In the genomic region with DNA sequence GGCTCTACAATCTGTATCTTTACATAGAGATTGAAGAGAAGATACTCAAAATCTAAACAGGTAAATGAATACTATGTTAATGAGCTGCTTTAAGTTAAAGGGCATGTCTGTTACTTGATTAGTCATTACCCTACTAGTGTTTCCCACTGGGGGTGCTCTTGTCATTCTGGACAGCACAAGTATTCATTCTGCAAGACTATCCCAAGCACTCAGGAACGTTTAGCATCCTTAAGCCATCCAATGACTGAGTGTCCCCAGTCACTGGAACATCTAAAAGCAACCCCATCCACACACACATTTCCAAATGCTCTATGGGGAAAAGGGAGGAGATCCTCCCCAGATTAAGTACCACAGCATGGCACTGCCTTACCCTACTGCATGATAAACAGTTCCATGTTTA, we compare ENCODE assay signal across 10 cellular contexts. TPM values are rescaled to one million over a fixed set of nuclear protein-coding genes. Genes with fewer than 3 reads are reported as not detected.
DNase-seq lines count a peak whose midpoint lies in the region; ATAC-seq, FAIRE-seq and TF ChIP-seq lines count a peak whose summit lies in the region.
"Had no signal": no experiment of that assay in that cellular context is flagged by ENCODE, and none has a peak within 500 bp of the region (broad histone marks: within the 10 kb centered on the region; RNA-seq: fewer than 3 reads in every experiment).

No MANE protein-coding gene starts in this region.

- H3K4me2 ChIP-seq in fibroblast of lung (ENCODE audit: extremely low read depth, insufficient read depth, low read length), result no peak overlapping the region

- H3K9me3 ChIP-seq in fibroblast of lung (ENCODE audit: control insufficient read depth, insufficient read depth, low read depth, low read length), result no peaks in the 10 kb centered on the region
- no peaks in the 10 kb centered on the region for H3K9me3 ChIP-seq in spleen
- H3K9me3 ChIP-seq: thoracic aorta had no signal

- H3K27me3 ChIP-seq in fibroblast of lung (ENCODE audit: control insufficient read depth, insufficient read depth, low read length), result no peaks in the 10 kb centered on the region
- no peaks in the 10 kb centered on the region for H3K27me3 ChIP-seq in spleen (replicated peaks in 1 of 7)

- in situ Hi-C loops in ACHN (cut with HindIII; ENCODE audit: low pct_ligation_motif_present, low pct_unique_long_range_greater_than_20kb, low sequenced_read_pairs), result no loop called here

- H4K20me1 ChIP-seq in fibroblast of lung (ENCODE audit: control insufficient read depth, extremely low read depth, insufficient read depth, low read length), result no peaks in the 10 kb centered on the region

- intact Hi-C loops in spleen (cut with DNase I; ENCODE audit: low total_unique reads), result no loop called here

- no peak for TF ChIP-seq POLR2A in spleen (IDR thresholded peaks at IDR 0.05)

- peaks cover 87% of the 10 kb centered on the region for H3K79me2 ChIP-seq in fibroblast of lung (ENCODE audit: control insufficient read depth, insufficient read depth, low read length)

- no peak overlapping the region for H3K9ac ChIP-seq in fibroblast of lung (ENCODE audit: insufficient read depth, low read length)

- ATAC-seq in HG02870 (IDR thresholded peaks at IDR 0.05; ENCODE audit: unreplicated experiment) (peak; percentile 67), GM21381 (IDR thresholded peaks at IDR 0.05; ENCODE audit: unreplicated experiment) (no peak)

- DNase-seq in ACHN (peak; percentile 48), RCC 7860 (ENCODE audit: low spot score) (peak; percentile 30), fibroblast of lung (ENCODE audit: low read depth in 2 of 2) (peak; percentile 61 to 69), spleen (no peak)
- no peak for DNase-seq in activated CD4-positive, alpha-beta T cell treated with anti-CD3 and anti-CD28 coated beads for 48 hours

- H3K27ac ChIP-seq in fibroblast of lung (ENCODE audit: insufficient read depth, low read length) (no peak overlapping the region), spleen (peak overlapping the region in 3 of 8 donors; percentile 19 to 36 (median 35))
- H3K27ac ChIP-seq: HL-60, thoracic aorta had no signal

- 25 to 44% (median 36%) methylated on average over 1 of the region's 1 CpG for WGBS in spleen, 5 donors

- no peak overlapping the region for H2AFZ ChIP-seq in fibroblast of lung (ENCODE audit: low read length)

- FAIRE-seq in RCC 7860 (lab: Jason Lieb, UNC), result no peak

- no peak overlapping the region for H3K4me3 ChIP-seq in GM12875 (ENCODE audit: low read depth, low read length)
- H3K4me3 ChIP-seq in fibroblast of lung (replicated peaks in 1 of 4; ENCODE audit: control extremely low read depth in 1 of 4, insufficient read depth in 1 of 4, low read depth in 3 of 4, low read length in 4 of 4), result no peak overlapping the region
- no peak overlapping the region for H3K4me3 ChIP-seq in spleen
- H3K4me3 ChIP-seq: thoracic aorta had no signal

- TF ChIP-seq CTCF in GM12875 (IDR thresholded peaks at IDR 0.05; ENCODE audit: borderline replicate concordance, insufficient read depth, low read depth, low read length) (peak; percentile 55; the same call in 1 of the 2 replicates), fibroblast of lung (conservative IDR thresholded peaks at IDR 0.05 in 1 of 2, IDR thresholded peaks at IDR 0.05 in 1 of 2; ENCODE audit: low read depth in 1 of 2, low read length in 2 of 2) (peak; percentile 44 to 58), spleen (IDR thresholded peaks at IDR 0.05 in 8 of 11, conservative IDR thresholded peaks at IDR 0.05 in 3 of 11) (peak in 9 of 11 experiments; percentile 24 to 53 (median 39))

- H3K4me1 ChIP-seq in fibroblast of lung (ENCODE audit: control insufficient read depth, extremely low read depth, insufficient read depth, low read length), result peaks cover 2% of the 10 kb centered on the region
- peaks cover 32 to 100% (median 90%) of the 10 kb centered on the region in 6 donors for H3K4me1 ChIP-seq in spleen

- no peaks in the 10 kb centered on the region for H3K36me3 ChIP-seq in fibroblast of lung (ENCODE audit: control insufficient read depth, insufficient read depth, low read length)
- peaks cover 0 to 16% (median 6%) of the 10 kb centered on the region in 6 donors for H3K36me3 ChIP-seq in spleen
- H3K36me3 ChIP-seq: thoracic aorta had no signal

RNA-seq across cellular contexts. Expression of a gene that starts 25.7 kb away (rescaled TPM):
- total RNA-seq in fibroblast of lung (55.2 and 89.0 TPM in 2 replicates), spleen (100 to 1,000 TPM; 101 to 153 (median 121) TPM)
- polyA plus RNA-seq in fibroblast of lung (105 and 132 TPM in 2 replicates), spleen (100 to 1,000 TPM in 2 of 3 donors, 10 to 100 TPM in 1; 78.0 to 121 (median 106) TPM)
- polyA plus RNA-seq in fibroblast of lung (2012), result 103 and 125 TPM in 2 replicates
- 108 and 119 TPM in 2 replicates for polyA minus RNA-seq in fibroblast of lung (ENCODE audit: low replicate concordance)

Comparison
In these comparisons a context has a peak if more than half of its experiments do, and no peak if none do; other contexts are left out.
1. DNase-seq: peak in ACHN (single experiment), RCC 7860 (single experiment) and fibroblast of lung (2 of 2); none in spleen (single experiment) and activated CD4-positive, alpha-beta T cell treated with anti-CD3 and anti-CD28 coated beads for 48 hours (single experiment).
2. Peak in every context shown above with its lines, with median percentiles within 50 percentile points of each other: CTCF ChIP-seq.